ENCODE assay signal across 19 cellular contexts in the genomic region with DNA sequence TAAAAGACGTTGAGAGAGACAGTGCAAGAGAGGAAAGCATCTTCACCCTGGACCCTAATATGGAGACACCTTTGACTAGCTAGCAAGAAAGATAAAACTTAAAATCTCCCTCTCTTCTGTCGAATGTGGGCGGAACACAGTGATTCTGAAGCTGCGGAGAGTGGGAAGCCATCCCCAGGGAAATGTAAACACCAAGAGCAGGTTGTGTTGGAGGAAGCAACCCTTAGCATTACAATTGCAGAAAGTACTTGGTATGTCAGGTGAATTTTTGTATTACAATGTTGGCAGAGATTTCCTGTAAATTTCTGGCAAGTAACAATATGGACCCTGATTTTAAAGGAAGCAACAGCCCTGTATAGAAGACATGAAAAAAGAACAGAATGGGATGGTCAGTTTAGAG.
"Had no signal": no experiment of that assay in that cellular context is flagged by ENCODE, and none has a peak within 500 bp of the region (broad histone marks: within the 10 kb centered on the region; RNA-seq: fewer than 3 reads in every experiment).

No MANE protein-coding gene starts in this region.

- DNase-seq: activated CD4-positive, alpha-beta T cell treated with anti-CD3 and anti-CD28 coated beads for 1 hour; activated CD8-positive, alpha-beta memory T cell treated with anti-CD3 and anti-CD28 coated beads for 24 hours; activated CD8-positive, alpha-beta memory T cell treated with anti-CD3 and anti-CD28 coated beads, Interleukin-2, amount 50 U/mL, for 48 hours; activated effector memory CD4-positive, alpha-beta T cell treated with Interleukin-2 at 50 U/mL for 16 hours; activated naive CD4-positive, alpha-beta T cell treated with anti-CD3 and anti-CD28 coated beads, Interleukin-2, amount 50 U/mL, for 16 hours; activated T-cell treated with anti-CD3 and anti-CD28 coated beads, Interleukin-2, amount 50 U/mL, for 48 hours; aorta; cerebellar nuclear complex; effector CD8-positive, alpha-beta T cell; esophagus squamous epithelium; left lung; stimulated activated naive CD4-positive, alpha-beta T cell; substantia nigra; T-helper 17 cell; tibial artery had no signal

- H3K9me3 ChIP-seq: esophagus squamous epithelium had no signal

- H3K36me3 Mint-ChIP-seq: mesothelial cell of epicardium; natural killer cell treated with Interleukin-12 subunit alpha and Interleukin-12 subunit beta and Interleukin-15 and Interleukin-18, amount 100 ng/mL, for 72 hours had no signal

- H3K9me3 Mint-ChIP-seq: natural killer cell treated with Interleukin-12 subunit alpha and Interleukin-12 subunit beta and Interleukin-15 and Interleukin-18, amount 100 ng/mL, for 72 hours had no signal

- ATAC-seq: natural killer cell treated with Interleukin-12 subunit alpha and Interleukin-12 subunit beta and Interleukin-15 and Interleukin-18, amount 100 ng/mL, for 72 hours; T-helper 17 cell had no signal

- H3K4me3 ChIP-seq: breast epithelium, esophagus squamous epithelium, left lung, tibial artery had no signal

- H3K36me3 ChIP-seq: breast epithelium, esophagus squamous epithelium, left lung, tibial artery had no signal

- H3K27ac Mint-ChIP-seq: mesothelial cell of epicardium; natural killer cell treated with Interleukin-12 subunit alpha and Interleukin-12 subunit beta and Interleukin-15 and Interleukin-18, amount 100 ng/mL, for 72 hours; T-helper 17 cell had no signal

- H3K4me3 Mint-ChIP-seq: mesothelial cell of epicardium; natural killer cell treated with Interleukin-12 subunit alpha and Interleukin-12 subunit beta and Interleukin-15 and Interleukin-18, amount 100 ng/mL, for 72 hours; T-helper 17 cell had no signal

- H3K4me1 ChIP-seq: breast epithelium, esophagus squamous epithelium, left lung, tibial artery had no signal

- H3K27ac ChIP-seq: breast epithelium, esophagus squamous epithelium, left lung, tibial artery, VCaP had no signal
